Comparison of ENCODE assay signal across 15 cellular contexts in genomic region chr17:18156171-18156975, GRCh38. TPM values are rescaled to one million over a fixed set of nuclear protein-coding genes. Genes with fewer than 3 reads are reported as not detected.
DNase-seq lines count a peak whose midpoint lies in the region; ATAC-seq, FAIRE-seq and TF ChIP-seq lines count a peak whose summit lies in the region.
"Had no signal": no experiment of that assay in that cellular context is flagged by ENCODE, and none has a peak within 500 bp of the region (broad histone marks: within the 10 kb centered on the region; RNA-seq: fewer than 3 reads in every experiment).

No MANE protein-coding gene starts in this region.

- peak; percentile 19 for TF ChIP-seq CTCF in AG09309 (IDR thresholded peaks at IDR 0.05; ENCODE audit: control insufficient read depth, insufficient read depth, low read depth, low read length, missing control alignments)
- TF ChIP-seq CTCF in SU-DHL-6 (IDR thresholded peaks at IDR 0.05; ENCODE audit: insufficient read depth, low read length, poor library complexity, severe bottlenecking) = peak; percentile 19
- no peak for TF ChIP-seq CTCF in vagina (IDR thresholded peaks at IDR 0.05)
- TF ChIP-seq CTCF in Peyer's patch (IDR thresholded peaks at IDR 0.05) = no peak
- TF ChIP-seq CTCF in HepG2 (CRISPR knock-in tag; IDR thresholded peaks at IDR 0.05) = no peak

- no peak for ATAC-seq in HepG2
- ATAC-seq: psoas muscle, SK-N-SH treated with all-trans-retinoic acid at 6 μM for 48 hours had no signal

- no peak for TF ChIP-seq RAD21 in HepG2 (CRISPR knock-in tag; IDR thresholded peaks at IDR 0.05)

- H3K79me2 ChIP-seq in GM23248 (ENCODE audit: insufficient read depth) = no peaks in the 10 kb centered on the region
- H3K79me2 ChIP-seq in SU-DHL-6 (ENCODE audit: insufficient read depth, low read length) = no peaks in the 10 kb centered on the region
- H3K79me2 ChIP-seq in HepG2 (ENCODE audit: insufficient read depth, low read length) = no peaks in the 10 kb centered on the region

- H3K4me1 ChIP-seq in GM23248 (ENCODE audit: insufficient read depth) = peaks cover 13% of the 10 kb centered on the region
- peaks cover 41% of the 10 kb centered on the region for H3K4me1 ChIP-seq in vagina
- peaks cover 0 to 19% (median 12%) of the 10 kb centered on the region in 4 donors for H3K4me1 ChIP-seq in Peyer's patch
- H3K4me1 ChIP-seq in HepG2 (ENCODE audit: insufficient read depth, low read length) = peaks cover 27% of the 10 kb centered on the region

- FAIRE-seq in HepG2 (lab: Jason Lieb, UNC) = no peak

- POLR2A ChIA-PET in HepG2 (lab: Yijun Ruan, JAX) = no interaction called here

- H3K9me3 ChIP-seq in GM23248 (ENCODE audit: low read depth) (no peaks in the 10 kb centered on the region), SU-DHL-6 (ENCODE audit: insufficient read depth, low read length) (no peaks in the 10 kb centered on the region), vagina (no peaks in the 10 kb centered on the region), Peyer's patch (no peaks in the 10 kb centered on the region), HepG2 (ENCODE audit: low read length) (no peaks in the 10 kb centered on the region)
- H3K9me3 ChIP-seq: psoas muscle had no signal

- CTCF ChIA-PET in HepG2 (lab: Yijun Ruan, JAX; ENCODE audit: low intra/inter-chr PET ratio, low total read pairs) = no interaction called here

- no peak overlapping the region for H3K9ac ChIP-seq in GM23248
- no peak overlapping the region for H3K9ac ChIP-seq in SU-DHL-6 (ENCODE audit: low read length)
- H3K9ac ChIP-seq in HepG2 (ENCODE audit: insufficient read depth, low read depth, low read length) = no peak overlapping the region

- TF ChIP-seq EP300 in HepG2 (IDR thresholded peaks at IDR 0.05; ENCODE audit: low read depth in 2 of 2, low read length in 2 of 2) (no peak), HepG2 (CRISPR knock-in tag; IDR thresholded peaks at IDR 0.05; ENCODE audit: borderline replicate concordance) (no peak)

- no TSS peak for BruUV-seq in HepG2 (replicated peaks; lab: Mats Ljungman, UMichigan)

- H3K4me2 ChIP-seq in GM23248 (ENCODE audit: unreplicated experiment) = no peak overlapping the region
- H3K4me2 ChIP-seq in SU-DHL-6 (ENCODE audit: low read depth, low read length, poor library complexity, severe bottlenecking) = no peak overlapping the region
- H3K4me2 ChIP-seq in HepG2 (ENCODE audit: low read depth, low read length) = no peak overlapping the region

- intact Hi-C loops in vagina (cut with DNase I) = no loop called here
- intact Hi-C loops in HepG2 (cut with micrococcal nuclease; ENCODE audit: unreplicated experiment) = no loop called here

- H3F3A ChIP-seq in GM23248 (ENCODE audit: insufficient read depth) (peaks cover 12% of the 10 kb centered on the region), SU-DHL-6 (ENCODE audit: insufficient read depth) (no peaks in the 10 kb centered on the region)

- WGBS in GM23248 (ENCODE audit: low coverage in 1 of 2, low lambda C conversion rate in 2 of 2, missing lambda C conversion rate in 2 of 2), 2 experiments = 75 to 79% methylated on average over 8 of the region's 8 CpGs
- WGBS in HepG2 (ENCODE audit: low lambda C conversion rate) = 5% methylated on average over 4 of the region's 8 CpGs

- H4K20me1 ChIP-seq in GM23248 (ENCODE audit: insufficient read depth) (no peaks in the 10 kb centered on the region), SU-DHL-6 (ENCODE audit: low read depth, low read length) (no peaks in the 10 kb centered on the region), HepG2 (ENCODE audit: insufficient read depth, low read length) (no peaks in the 10 kb centered on the region)

- DNase-seq in AG09309 (ENCODE audit: low read depth) (no peak), GM23248 (peak; percentile 55), kidney tubule cell (ENCODE audit: low spot score) (peak; percentile 15), vagina (ENCODE audit: extremely low spot score in 2 of 2) (no peak), NCI-H1417 treated with DMSO at 0.1 percent for 48 hours (lab: John Stamatoyannopoulos, UW) (no peak), Peyer's patch (no peak), HepG2 (ENCODE audit: low spot score) (no peak)
- DNase-seq: activated CD4-positive, CD25-positive, alpha-beta regulatory T cell; activated T-cell treated with anti-CD3 and anti-CD28 coated beads for 4 hours; amygdala; NCI-H1694; psoas muscle had no signal

- H3K9me2 ChIP-seq in GM23248 (ENCODE audit: insufficient read depth) = no peaks in the 10 kb centered on the region
- H3K9me2 ChIP-seq in SU-DHL-6 (replicated peaks; ENCODE audit: insufficient read depth, low read length) = no peaks in the 10 kb centered on the region

- H3K4me3 ChIP-seq in AG09309 (ENCODE audit: control insufficient read depth, low read depth, low read length) (no peak overlapping the region), GM23248 (no peak overlapping the region), SU-DHL-6 (ENCODE audit: insufficient read depth, low read length, poor library complexity, severe bottlenecking) (no peak overlapping the region), vagina (no peak overlapping the region), Peyer's patch (no peak overlapping the region), HepG2 (replicated peaks in 1 of 3; ENCODE audit: insufficient read depth in 1 of 3, low read depth in 2 of 3, low read length in 3 of 3) (no peak overlapping the region)
- H3K4me3 ChIP-seq: psoas muscle had no signal

- H3K36me3 ChIP-seq in GM23248 (ENCODE audit: low read depth) = no peaks in the 10 kb centered on the region
- no peaks in the 10 kb centered on the region for H3K36me3 ChIP-seq in SU-DHL-6 (ENCODE audit: low read length)
- no peaks in the 10 kb centered on the region for H3K36me3 ChIP-seq in vagina
- H3K36me3 ChIP-seq in Peyer's patch = no peaks in the 10 kb centered on the region
- H3K36me3 ChIP-seq in HepG2 (replicated peaks in 1 of 2; ENCODE audit: control insufficient read depth in 1 of 2, insufficient read depth in 2 of 2, low read length in 2 of 2) = no peaks in the 10 kb centered on the region

- H3K27ac ChIP-seq in GM23248 (no peak overlapping the region), SU-DHL-6 (ENCODE audit: low read depth, low read length) (no peak overlapping the region), vagina (no peak overlapping the region), Peyer's patch (peak overlapping the region in 2 of 4 donors; percentile 3 to 74), HepG2 (ENCODE audit: extremely low read length, insufficient read depth, low read length) (no peak overlapping the region)
- H3K27ac ChIP-seq: C4-2B, psoas muscle had no signal

- no peak for TF ChIP-seq POLR2A in vagina (IDR thresholded peaks at IDR 0.05)
- TF ChIP-seq POLR2A in Peyer's patch (IDR thresholded peaks at IDR 0.05) = no peak
- no peak for TF ChIP-seq POLR2A in HepG2 (IDR thresholded peaks at IDR 0.05; ENCODE audit: insufficient read depth in 1 of 2, low read depth in 2 of 2, low read length in 2 of 2)

- in situ Hi-C loops in GM23248 (cut with MboI) (no loop called here), HepG2 (cut with HindIII; ENCODE audit: extremely low pct_ligation_motif_present, low pct_unique_long_range_greater_than_20kb) (no loop called here)

- H3K27me3 ChIP-seq in GM23248 (replicated peaks; ENCODE audit: insufficient read depth) = no peaks in the 10 kb centered on the region
- H3K27me3 ChIP-seq in SU-DHL-6 (ENCODE audit: low read length) = no peaks in the 10 kb centered on the region
- no peaks in the 10 kb centered on the region for H3K27me3 ChIP-seq in vagina
- H3K27me3 ChIP-seq in Peyer's patch = no peaks in the 10 kb centered on the region
- H3K27me3 ChIP-seq in HepG2 (ENCODE audit: control insufficient read depth in 1 of 2, insufficient read depth in 2 of 2, low read length in 2 of 2) = peaks cover 3 to 9% of the 10 kb centered on the region in 2 experiments; a peak in 3 of 5 replicates

- H2AFZ ChIP-seq in GM23248 (no peak overlapping the region), SU-DHL-6 (ENCODE audit: low read depth, low read length, severe bottlenecking) (no peak overlapping the region), HepG2 (ENCODE audit: low read length) (no peak overlapping the region)

RNA-seq across cellular contexts. Expression of gene ALKBH5, which starts 27.3 kb away (rescaled TPM):
- 152 and 161 TPM in 2 replicates for total RNA-seq in GM23248 (2014; rRNA removed; shearing (Covaris generic))
- polyA plus RNA-seq in GM23248 (2016; fragmentation: Nextera tagmentation; extraction: Ambion mirVana) (81.9 and 85.2 TPM in 2 replicates), HepG2 (2011; rRNA removed) (76.9 and 81.4 TPM in 2 replicates)
- total RNA-seq in vagina (77.3 TPM), Peyer's patch (10 to 100 TPM; 65.6 to 78.5 (median 72.9) TPM), HepG2 (2016; rRNA removed; fragmentation: Illumina TruSeq; extraction: Trizol) (68.9 and 77.9 TPM in 2 replicates)
- total RNA-seq in HepG2 (2016; cell fraction: cytosol; rRNA removed; fragmentation: Illumina TruSeq; extraction: Trizol; ENCODE audit: low read depth) = 33.0 and 40.4 TPM in 2 replicates
- total RNA-seq in HepG2 (2016; cell fraction: insoluble cytoplasmic fraction; rRNA removed; fragmentation: Illumina TruSeq; extraction: Trizol) = 67.3 and 68.1 TPM in 2 replicates
- 116 and 133 TPM in 2 replicates for total RNA-seq in HepG2 (2016; cell fraction: membrane; rRNA removed; fragmentation: Illumina TruSeq; extraction: Trizol)
- total RNA-seq in HepG2 (2016; cell fraction: nucleus; rRNA removed; fragmentation: Illumina TruSeq; extraction: Trizol) = 33.2 and 35.5 TPM in 2 replicates
- 86.0 TPM in 2 replicates for polyA plus RNA-seq in HepG2 (2011; cell fraction: cytosol; rRNA removed)
- 33.7 and 38.7 TPM in 2 replicates for polyA plus RNA-seq in HepG2 (2011; cell fraction: nucleus; rRNA removed)
- 40.0 and 40.1 TPM in 2 replicates for polyA plus RNA-seq in HepG2 (2012)
- 28.2 and 39.0 TPM in 2 replicates for polyA plus RNA-seq in HepG2 (2016; cell fraction: cytosol; fragmentation: Illumina TruSeq; extraction: Trizol; ENCODE audit: low read depth)
- polyA plus RNA-seq in HepG2 (2016; cell fraction: insoluble cytoplasmic fraction; fragmentation: Illumina TruSeq; extraction: Trizol; ENCODE audit: low read depth) = 72.9 and 78.4 TPM in 2 replicates
- polyA plus RNA-seq in HepG2 (2016; cell fraction: membrane; fragmentation: Illumina TruSeq; extraction: Trizol; ENCODE audit: low read depth) = 87.0 and 103 TPM in 2 replicates
- polyA plus RNA-seq in HepG2 (2016; cell fraction: nucleus; fragmentation: Illumina TruSeq; extraction: Trizol; ENCODE audit: insufficient read depth, low read depth) = 49.9 and 55.5 TPM in 2 replicates
- 171 and 230 TPM in 2 replicates for polyA minus RNA-seq in HepG2 (2011; rRNA and poly(A)+ RNA removed; ENCODE audit: low replicate concordance)
- 93.0 and 100 TPM in 2 replicates for polyA minus RNA-seq in HepG2 (2011; cell fraction: cytosol; rRNA and poly(A)+ RNA removed)
- 24.7 and 35.2 TPM in 2 replicates for polyA minus RNA-seq in HepG2 (2011; cell fraction: nucleus; rRNA and poly(A)+ RNA removed)

RNA-seq across cellular contexts. Expression of gene MYO15A, which starts 47.8 kb away (rescaled TPM):
- 0.25 and 0.54 TPM in 2 replicates for total RNA-seq in GM23248 (2014; rRNA removed; shearing (Covaris generic))
- polyA plus RNA-seq in GM23248 (2016; fragmentation: Nextera tagmentation; extraction: Ambion mirVana) = 0.70 and 0.90 TPM in 2 replicates
- total RNA-seq in vagina = 6.1 TPM
- 1 to 10 TPM in 3 of 4 donors, not detected in 1; 3.6 to 5.0 (median 3.8) TPM for total RNA-seq in Peyer's patch
- 0.07 and 0.18 TPM in 2 replicates for total RNA-seq in HepG2 (2016; rRNA removed; fragmentation: Illumina TruSeq; extraction: Trizol)
- not detected in 2 replicates for total RNA-seq in HepG2 (2016; cell fraction: cytosol; rRNA removed; fragmentation: Illumina TruSeq; extraction: Trizol; ENCODE audit: low read depth)
- total RNA-seq in HepG2 (2016; cell fraction: insoluble cytoplasmic fraction; rRNA removed; fragmentation: Illumina TruSeq; extraction: Trizol) = 0.11 TPM in 1 of 2 replicates, not detected in the other
- not detected in 2 replicates for total RNA-seq in HepG2 (2016; cell fraction: membrane; rRNA removed; fragmentation: Illumina TruSeq; extraction: Trizol)
- total RNA-seq in HepG2 (2016; cell fraction: nucleus; rRNA removed; fragmentation: Illumina TruSeq; extraction: Trizol) = not detected in 2 replicates
- 0.20 and 0.35 TPM in 2 replicates for polyA plus RNA-seq in HepG2 (2011; rRNA removed)
- polyA plus RNA-seq in HepG2 (2011; cell fraction: cytosol; rRNA removed) = 0.01 and 0.04 TPM in 2 replicates
- polyA plus RNA-seq in HepG2 (2011; cell fraction: nucleus; rRNA removed) = 2.3 and 2.8 TPM in 2 replicates
- 0.23 and 0.32 TPM in 2 replicates for polyA plus RNA-seq in HepG2 (2012)
- not detected in 2 replicates for polyA plus RNA-seq in HepG2 (2016; cell fraction: cytosol; fragmentation: Illumina TruSeq; extraction: Trizol; ENCODE audit: low read depth)
- polyA plus RNA-seq in HepG2 (2016; cell fraction: insoluble cytoplasmic fraction; fragmentation: Illumina TruSeq; extraction: Trizol; ENCODE audit: low read depth) = not detected in 2 replicates
- polyA plus RNA-seq in HepG2 (2016; cell fraction: membrane; fragmentation: Illumina TruSeq; extraction: Trizol; ENCODE audit: low read depth) = not detected in 2 replicates
- polyA plus RNA-seq in HepG2 (2016; cell fraction: nucleus; fragmentation: Illumina TruSeq; extraction: Trizol; ENCODE audit: insufficient read depth, low read depth) = 0.56 and 0.60 TPM in 2 replicates
- 0.02 and 0.28 TPM in 2 replicates for polyA minus RNA-seq in HepG2 (2011; rRNA and poly(A)+ RNA removed; ENCODE audit: low replicate concordance)
- not detected in 2 replicates for polyA minus RNA-seq in HepG2 (2011; cell fraction: cytosol; rRNA and poly(A)+ RNA removed)
- 0.52 and 0.75 TPM in 2 replicates for polyA minus RNA-seq in HepG2 (2011; cell fraction: nucleus; rRNA and poly(A)+ RNA removed)

Comparison
In these comparisons a context has a peak if more than half of its experiments do, and no peak if none do; other contexts are left out.
1. DNase-seq: peak in GM23248 (single experiment) and kidney tubule cell (single experiment); none in AG09309 (single experiment), vagina (0 of 2), NCI-H1417 treated with DMSO at 0.1 percent for 48 hours (single experiment), Peyer's patch (0 of 3) and HepG2 (single experiment).
2. CTCF ChIP-seq: peak in AG09309 (single experiment) and SU-DHL-6 (single experiment); none in vagina (0 of 3), Peyer's patch (0 of 6) and HepG2 (single experiment).